Comparison of ENCODE assay signal across 8 cellular contexts in the genomic region with DNA sequence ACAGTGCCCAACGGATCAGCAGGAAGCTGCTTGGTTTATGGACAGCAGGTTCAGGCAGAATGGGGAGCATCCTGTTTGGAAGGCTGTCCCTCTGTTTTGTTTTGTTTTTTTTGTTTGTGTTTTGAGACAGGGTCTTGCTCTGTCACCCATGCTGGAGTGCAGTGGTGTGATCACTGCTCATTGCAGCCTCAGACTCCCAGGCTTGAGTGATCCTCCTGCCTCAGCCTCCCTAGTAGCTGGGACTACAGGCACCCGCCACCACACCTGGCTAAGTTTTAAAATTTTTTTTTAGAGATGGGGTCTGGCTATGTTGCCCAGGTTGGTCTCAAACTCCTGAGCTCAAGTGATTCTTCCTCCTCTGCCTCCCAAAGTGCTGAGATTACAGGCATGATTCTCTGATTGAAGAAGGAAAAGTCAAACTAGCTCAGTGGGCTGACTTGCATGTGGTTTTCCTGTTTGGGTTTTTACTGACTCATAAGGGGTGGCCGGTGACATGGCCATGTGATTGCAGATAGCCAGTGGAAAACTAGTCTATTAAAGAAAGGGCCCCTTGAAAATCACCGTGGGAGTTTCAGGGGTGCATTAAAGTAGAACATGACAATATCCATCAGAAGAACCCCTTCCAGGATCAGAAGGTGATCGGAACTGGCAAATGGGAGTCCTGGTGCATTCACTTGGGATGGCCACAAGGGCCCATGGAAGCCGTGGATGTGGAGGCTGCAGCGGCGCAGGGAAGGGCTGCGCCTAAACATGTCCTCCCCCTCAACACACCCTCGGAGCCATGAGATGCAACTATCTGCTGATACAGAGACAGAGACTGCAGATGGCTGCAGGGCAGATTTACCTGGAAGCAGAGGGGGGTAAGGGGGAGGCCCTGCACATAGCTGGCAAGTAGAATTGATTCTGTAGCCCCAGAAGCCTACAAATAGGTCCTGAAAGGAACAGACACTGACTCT. TPM values are rescaled to one million over a fixed set of nuclear protein-coding genes. Genes with fewer than 3 reads are reported as not detected.
A peak's percentile ranks its signal among the peaks of the same experiment; 100 is the strongest.
DNase-seq lines count a peak whose midpoint lies in the region; ATAC-seq and TF ChIP-seq lines count a peak whose summit lies in the region.
"Had no signal": no experiment of that assay in that cellular context is flagged by ENCODE, and none has a peak within 500 bp of the region (broad histone marks: within the 10 kb centered on the region; RNA-seq: fewer than 3 reads in every experiment).

No MANE protein-coding gene starts in this region.

- no peaks in the 10 kb centered on the region for H3K9me2 ChIP-seq in HCT116 (ENCODE audit: insufficient read depth)

- no peak overlapping the region for H2AK5ac ChIP-seq in neuronal stem cell (ENCODE audit: low read depth, low read length)

- WGBS in neuronal stem cell (ENCODE audit: extremely low coverage in 2 of 2, insufficient read length in 2 of 2, insufficient replicate concordance in 1 of 2), 2 donors: no CpG with 5 or more reads among the region's 10 CpGs

- H3K4me1 Mint-ChIP-seq in activated naive CD8-positive, alpha-beta T cell treated with anti-CD3 and anti-CD28 coated beads, Interleukin-2, amount 50 U/mL, for 24 hours: peaks cover 12% of the 10 kb centered on the region

- no peak for TF ChIP-seq RAD21 in HCT116 (IDR thresholded peaks at IDR 0.05; ENCODE audit: low read depth)

- ATAC-seq in HCT116: 0 out of 2 replicates have a peak, but pooled peaks have one; percentile 36
- ATAC-seq in activated naive CD8-positive, alpha-beta T cell treated with anti-CD3 and anti-CD28 coated beads, Interleukin-2, amount 50 U/mL, for 24 hours: peak; percentile 65

- RAD21 ChIA-PET in HCT116 (lab: Charles Lee; ENCODE audit: low non-redundant PET in 1 of 2, low total read pairs in 2 of 2, uncharacterized antibody in 2 of 2, unreplicated experiment in 2 of 2): no interaction called here

- H3K79me1 ChIP-seq in neuronal stem cell (ENCODE audit: low read depth, low read length): no peaks in the 10 kb centered on the region

- H3K4me3 ChIP-seq in HCT116 (replicated peaks in 1 of 2; ENCODE audit: low read depth in 1 of 2, low read length in 2 of 2): no peak overlapping the region
- no peak overlapping the region for H3K4me3 ChIP-seq in neuronal stem cell (ENCODE audit: low read length in 2 of 2)

- peaks cover 32% of the 10 kb centered on the region for H3K27me3 Mint-ChIP-seq in activated naive CD8-positive, alpha-beta T cell treated with anti-CD3 and anti-CD28 coated beads, Interleukin-2, amount 50 U/mL, for 24 hours

- H3K18ac ChIP-seq in neuronal stem cell (ENCODE audit: low read length): no peak overlapping the region

- in situ Hi-C loops in GM13976 (cut with MboI; ENCODE audit: low sequenced_read_pairs, unreplicated experiment): no loop called here

- no peak overlapping the region for H4K91ac ChIP-seq in neuronal stem cell (ENCODE audit: low read depth, low read length, poor library complexity)

- H2BK5ac ChIP-seq in neuronal stem cell (ENCODE audit: low read length): no peak overlapping the region

- H2AFZ ChIP-seq in HCT116 (ENCODE audit: low read depth, low read length, poor library complexity, severe bottlenecking) (no peak overlapping the region), neuronal stem cell (ENCODE audit: low read length) (peak overlapping the region; percentile 17)

- H3K27me3 ChIP-seq in HCT116 (ENCODE audit: insufficient read depth, low read length) (peaks cover 52% of the 10 kb centered on the region; the same call in 1 of the 2 replicates), neuronal stem cell (ENCODE audit: control insufficient read depth in 3 of 3, insufficient read depth in 3 of 3, low read depth in 1 of 3, low read length in 3 of 3) (peaks cover 0 to 30% (median 2%) of the 10 kb centered on the region in 3 experiments)

- TF ChIP-seq CTCF in GM13976 (IDR thresholded peaks at IDR 0.05; ENCODE audit: borderline replicate concordance, control extremely low read depth, extremely low read depth, insufficient read depth, missing control alignments): no peak
- no peak for TF ChIP-seq CTCF in HCT116 (IDR thresholded peaks at IDR 0.05 in 2 of 3, conservative IDR thresholded peaks at IDR 0.05 in 1 of 3; ENCODE audit: borderline replicate concordance in 1 of 3, insufficient read depth in 1 of 3, low read depth in 2 of 3, low read length in 2 of 3)

- no peak overlapping the region for H3K14ac ChIP-seq in neuronal stem cell (ENCODE audit: low read length)

- no peak overlapping the region for H3K27ac Mint-ChIP-seq in activated naive CD8-positive, alpha-beta T cell treated with anti-CD3 and anti-CD28 coated beads, Interleukin-2, amount 50 U/mL, for 24 hours

- peak; percentile 82 for DNase-seq in GM13976 (ENCODE audit: low spot score)
- no peak for DNase-seq in HCT116 (ENCODE audit: low read depth, low spot score)
- peak; percentile 16 for DNase-seq in activated naive CD8-positive, alpha-beta T cell treated with anti-CD3 and anti-CD28 coated beads, Interleukin-2, amount 50 U/mL, for 24 hours
- DNase-seq in neuronal stem cell (ENCODE audit: low spot score): no peak
- no peak for DNase-seq in Ammon's horn (ENCODE audit: low spot score)
- DNase-seq in mucosa of gallbladder (ENCODE audit: low spot score): no peak
- no peak for DNase-seq in NCI-H446 treated with DMSO at 0.1 percent for 48 hours (lab: John Stamatoyannopoulos, UW)
- DNase-seq: activated CD8-positive, alpha-beta memory T cell treated with anti-CD3 and anti-CD28 coated beads for 24 hours had no signal

- TF ChIP-seq POLR2A in HCT116 (IDR thresholded peaks at IDR 0.05; ENCODE audit: borderline replicate concordance, extremely low read depth, insufficient read depth, insufficient read length): no peak

- POLR2A ChIA-PET in HCT116 (lab: Charles Lee): no interaction called here

- H3K36me3 ChIP-seq in HCT116 (ENCODE audit: control insufficient read depth in 1 of 2, insufficient read depth in 2 of 2, low read length in 2 of 2) (no peaks in the 10 kb centered on the region), neuronal stem cell (replicated peaks in 1 of 2; ENCODE audit: control insufficient read depth in 2 of 2, insufficient read depth in 2 of 2, low read length in 2 of 2) (no peaks in the 10 kb centered on the region)

- CTCF ChIA-PET in HCT116 (lab: Charles Lee): no interaction called here

- H3K79me2 ChIP-seq in HCT116 (ENCODE audit: insufficient read depth, low read length): no peaks in the 10 kb centered on the region

- intact Hi-C loops in HCT116 (cut with micrococcal nuclease): no loop called here

- H2BK15ac ChIP-seq in neuronal stem cell (ENCODE audit: low read length): no peak overlapping the region

- H3K4me2 ChIP-seq in HCT116 (ENCODE audit: low read length): no peak overlapping the region
- no peak overlapping the region for H3K4me2 ChIP-seq in neuronal stem cell (ENCODE audit: insufficient read depth, low read length, poor library complexity, severe bottlenecking)

- H3K4me1 ChIP-seq in HCT116 (ENCODE audit: control insufficient read depth in 1 of 2, insufficient read depth in 2 of 2, low read length in 2 of 2) (no peaks in the 10 kb centered on the region), neuronal stem cell (ENCODE audit: control insufficient read depth in 2 of 2, insufficient read depth in 1 of 2, low read depth in 1 of 2, low read length in 2 of 2) (no peaks in the 10 kb centered on the region)

- no peak overlapping the region for H2BK12ac ChIP-seq in neuronal stem cell (ENCODE audit: low read length)

- no peak overlapping the region for H4K8ac ChIP-seq in neuronal stem cell (ENCODE audit: low read depth, low read length)

- H3K9me3 ChIP-seq in HCT116 (ENCODE audit: control insufficient read depth in 1 of 2, insufficient read depth in 1 of 2, low read depth in 1 of 2, low read length in 2 of 2) (no peaks in the 10 kb centered on the region; a peak in 1 of 4 replicates), neuronal stem cell (replicated peaks in 1 of 2; ENCODE audit: control insufficient read depth in 2 of 2, insufficient read depth in 1 of 2, low read depth in 1 of 2, low read length in 2 of 2) (peaks cover 0 to 3% of the 10 kb centered on the region in 2 donors)

- H3K4ac ChIP-seq in neuronal stem cell (ENCODE audit: low read length): no peak overlapping the region

- no peak overlapping the region for H3K4me3 Mint-ChIP-seq in activated naive CD8-positive, alpha-beta T cell treated with anti-CD3 and anti-CD28 coated beads, Interleukin-2, amount 50 U/mL, for 24 hours

- H2BK120ac ChIP-seq in neuronal stem cell (ENCODE audit: low read depth, low read length): no peak overlapping the region

- no peaks in the 10 kb centered on the region for H4K20me1 ChIP-seq in HCT116 (ENCODE audit: insufficient read depth)

- H3K23ac ChIP-seq in neuronal stem cell (ENCODE audit: low read depth, low read length, poor library complexity): no peak overlapping the region

- H3K36me3 Mint-ChIP-seq in activated naive CD8-positive, alpha-beta T cell treated with anti-CD3 and anti-CD28 coated beads, Interleukin-2, amount 50 U/mL, for 24 hours (ENCODE audit: low read depth): no peaks in the 10 kb centered on the region

- no peaks in the 10 kb centered on the region for H3K9me3 Mint-ChIP-seq in activated naive CD8-positive, alpha-beta T cell treated with anti-CD3 and anti-CD28 coated beads, Interleukin-2, amount 50 U/mL, for 24 hours

- no peak overlapping the region for H3K9ac ChIP-seq in HCT116 (ENCODE audit: low read length)
- no peak overlapping the region for H3K9ac ChIP-seq in neuronal stem cell (ENCODE audit: low read depth, low read length, poor library complexity)

- BruUV-seq in HCT116 (replicated peaks; lab: Mats Ljungman, UMichigan): no TSS peak

- no peak overlapping the region for H3K27ac ChIP-seq in HCT116 (ENCODE audit: low read depth, low read length)
- H3K27ac ChIP-seq in neuronal stem cell (replicated peaks; ENCODE audit: low read length): no peak overlapping the region

TF ChIP-seq in HCT116, 20 proteins besides CTCF, POLR2A, EP300 and RAD21 (continues in another document):
- no peak for TF ChIP-seq YY1 (IDR thresholded peaks at IDR 0.05; ENCODE audit: extremely low read depth, insufficient replicate concordance, low read depth, low read length)
- TF ChIP-seq ELF1 (IDR thresholded peaks at IDR 0.05; ENCODE audit: borderline replicate concordance, low read depth): no peak
- TF ChIP-seq EZH2phosphoT487 (IDR thresholded peaks at IDR 0.05; ENCODE audit: borderline replicate concordance): no peak
- no peak for TF ChIP-seq POLR2AphosphoS5 (IDR thresholded peaks at IDR 0.05; ENCODE audit: low read depth, low read length)
- no peak for TF ChIP-seq EZH2 (IDR thresholded peaks at IDR 0.05)

RNA-seq across cellular contexts. Expression of a gene that starts 26.5 kb away (rescaled TPM):
- total RNA-seq in HCT116 (2021; ENCODE audit: unreplicated experiment) (not detected), mucosa of gallbladder (not detected)
- not detected in 2 replicates for polyA plus RNA-seq in HCT116 (2012)
- not detected for polyA plus RNA-seq in neuronal stem cell (2013, experiment 1 of 2)
- not detected for polyA plus RNA-seq in neuronal stem cell (2013, experiment 2 of 2)

RNA-seq across cellular contexts. Expression of a gene that starts 30.9 kb away (rescaled TPM):
- total RNA-seq in HCT116 (2021; ENCODE audit: unreplicated experiment) (4.2 TPM), mucosa of gallbladder (71.2 TPM)
- 4.7 and 5.5 TPM in 2 replicates for polyA plus RNA-seq in HCT116 (2012)
- 0.92 TPM for polyA plus RNA-seq in neuronal stem cell (2013, experiment 1 of 2)
- 0.96 TPM for polyA plus RNA-seq in neuronal stem cell (2013, experiment 2 of 2)

RNA-seq across cellular contexts. Expression of a gene that starts 35.5 kb away (rescaled TPM):
- total RNA-seq in HCT116 (2021; ENCODE audit: unreplicated experiment) (not detected), mucosa of gallbladder (not detected)
- polyA plus RNA-seq in HCT116 (2012): not detected in 2 replicates
- polyA plus RNA-seq in neuronal stem cell (2013, experiment 1 of 2): 0.10 TPM
- not detected for polyA plus RNA-seq in neuronal stem cell (2013, experiment 2 of 2)

Comparison
In these comparisons a context has a peak if more than half of its experiments do, and no peak if none do; other contexts are left out.
1. DNase-seq: peak in GM13976 (single experiment) and activated naive CD8-positive, alpha-beta T cell treated with anti-CD3 and anti-CD28 coated beads, Interleukin-2, amount 50 U/mL, for 24 hours (single experiment); none in HCT116 (single experiment), neuronal stem cell (single experiment), Ammon's horn (single experiment), mucosa of gallbladder (single experiment) and NCI-H446 treated with DMSO at 0.1 percent for 48 hours (single experiment).
2. RNA of a gene that starts 30.9 kb away (total RNA-seq): 71.2 TPM in mucosa of gallbladder (single experiment); 4.2 TPM in HCT116 (single experiment); every median in the first group is over 10 times any median in the second.